ENCODE assay signal across 8 cellular contexts in genomic region chr12:1583421-1584078, GRCh38. TPM values are rescaled to one million over a fixed set of nuclear protein-coding genes. Genes with fewer than 3 reads are reported as not detected.
DNase-seq lines count a peak whose midpoint lies in the region; ATAC-seq and TF ChIP-seq lines count a peak whose summit lies in the region.

No MANE protein-coding gene starts in this region.

- H3K4me3 Mint-ChIP-seq in CD14-positive monocyte: peak overlapping the region in 1 of 2 donors; percentile 76

- intact Hi-C loops in CD14-positive monocyte (cut with micrococcal nuclease): loop anchor here (2.0 to 10.0 kb wide), 5 partner anchors 306 to 1019 kb away; no protein-coding TSS in a partner anchor

- DNase-seq in CD14-positive monocyte (ENCODE audit: low spot score) (peak; percentile 67), NB4 (ENCODE audit: low read depth) (peak; percentile 90), SK-N-DZ (ENCODE audit: low spot score) (peak; percentile 87), glomerular endothelial cell (ENCODE audit: extremely low read depth, low read depth, low spot score) (peak; percentile 73), pons (ENCODE audit: low spot score) (peak; percentile 93)
- DNase-seq in activated naive CD4-positive, alpha-beta T cell treated with anti-CD3 and anti-CD28 coated beads, Interleukin-2, amount 50 U/mL, for 16 hours: peak; percentile 51

- peak; percentile 45 for ATAC-seq in GM21526 (IDR thresholded peaks at IDR 0.05; ENCODE audit: low FRiP score, unreplicated experiment)
- no peak for ATAC-seq in HG03571 (IDR thresholded peaks at IDR 0.05; ENCODE audit: unreplicated experiment)

- peaks cover 17% of the 10 kb centered on the region for H3K4me1 Mint-ChIP-seq in CD14-positive monocyte

- H3K4me3 ChIP-seq in NB4 (ENCODE audit: low read depth, low read length): no peak overlapping the region

- H3K36me3 Mint-ChIP-seq in CD14-positive monocyte: peaks cover 13 to 26% of the 10 kb centered on the region in 2 donors

- peaks cover 0 to 3% (median 2%) of the 10 kb centered on the region in 3 donors for H3K27me3 Mint-ChIP-seq in CD14-positive monocyte (ENCODE audit: low read depth in 3 of 3)

- TF ChIP-seq CTCF in CD14-positive monocyte (IDR thresholded peaks at IDR 0.05) (peak; percentile 92), NB4 (IDR thresholded peaks at IDR 0.05; ENCODE audit: low read depth, low read length) (peak; percentile 80)

- H3K27ac Mint-ChIP-seq in CD14-positive monocyte: no peak overlapping the region

- no peak for TF ChIP-seq POLR2A in NB4 (IDR thresholded peaks at IDR 0.05; ENCODE audit: extremely low read depth, insufficient read length)

- peaks cover 0 to 2% (median 0%) of the 10 kb centered on the region in 7 donors for H3K9me3 Mint-ChIP-seq in CD14-positive monocyte

RNA-seq across cellular contexts. Expression of gene FBXL14, which starts 10.8 kb away (rescaled TPM):
- polyA plus RNA-seq in CD14-positive monocyte: 1 to 10 TPM; 6.2 to 7.2 TPM
- 12.5 and 15.9 TPM in 2 replicates for polyA plus RNA-seq in SK-N-DZ (2014; cell fraction: cytosol; rRNA removed)
- 7.8 and 8.2 TPM in 2 replicates for polyA plus RNA-seq in SK-N-DZ (2014; cell fraction: nucleus; rRNA removed)
- total RNA-seq in glomerular endothelial cell: 10.9 and 14.1 TPM in 2 replicates

RNA-seq across cellular contexts. Expression of gene WNT5B, which starts 45.5 kb away (rescaled TPM):
- 1 to 10 TPM; 2.7 to 4.1 TPM for polyA plus RNA-seq in CD14-positive monocyte
- 3.0 and 3.9 TPM in 2 replicates for polyA plus RNA-seq in SK-N-DZ (2014; cell fraction: cytosol; rRNA removed)
- 2.4 and 7.0 TPM in 2 replicates for polyA plus RNA-seq in SK-N-DZ (2014; cell fraction: nucleus; rRNA removed)
- total RNA-seq in glomerular endothelial cell: 9.4 and 9.6 TPM in 2 replicates
